ENCODE assay signal across 15 cellular contexts in the genomic region with DNA sequence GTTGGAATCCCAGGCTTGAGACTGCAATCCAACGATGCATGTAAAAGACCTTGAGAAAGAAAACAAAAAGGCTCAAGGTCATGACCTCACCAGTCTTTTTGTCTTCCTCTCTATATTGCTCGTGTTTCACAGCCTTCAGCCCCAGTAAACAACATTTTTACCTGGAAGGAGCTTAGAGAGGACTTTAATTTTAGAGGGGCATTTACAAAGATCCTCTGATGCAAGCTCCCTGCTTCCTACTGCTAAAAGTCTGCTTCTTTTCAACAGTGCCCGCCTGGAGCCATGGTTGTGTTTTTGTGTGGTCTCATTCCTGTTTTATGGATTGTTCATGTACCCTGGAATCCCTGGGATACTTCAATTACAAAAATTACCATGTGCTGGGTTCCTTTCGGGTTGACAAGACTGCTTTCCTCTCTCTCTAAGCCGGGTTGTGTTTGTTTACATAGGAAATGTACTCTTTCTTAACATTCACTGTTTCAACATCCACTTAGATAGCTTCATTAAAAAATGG.
DNase-seq lines count a peak whose midpoint lies in the region; ATAC-seq, FAIRE-seq and TF ChIP-seq lines count a peak whose summit lies in the region.
"Had no signal": no experiment of that assay in that cellular context is flagged by ENCODE, and none has a peak within 500 bp of the region (broad histone marks: within the 10 kb centered on the region; RNA-seq: fewer than 3 reads in every experiment).

No MANE protein-coding gene starts in this region.

- no peak overlapping the region for H3K14ac ChIP-seq in neuronal stem cell (ENCODE audit: low read length)

- no peak overlapping the region for H2AK5ac ChIP-seq in neuronal stem cell (ENCODE audit: low read depth, low read length)

- FAIRE-seq in endothelial cell of umbilical vein (lab: Jason Lieb, UNC) (no peak), kidney (lab: Jason Lieb, UNC) (no peak)

- H2BK15ac ChIP-seq in neuronal stem cell (ENCODE audit: low read length), result no peak overlapping the region

- TF ChIP-seq CTCF in heart left ventricle (IDR thresholded peaks at IDR 0.05) (no peak), endothelial cell of umbilical vein (IDR thresholded peaks at IDR 0.05; ENCODE audit: extremely low read depth in 1 of 2, insufficient read depth in 1 of 2, low read depth in 1 of 2, low read length in 2 of 2) (no peak), kidney (IDR thresholded peaks at IDR 0.05; ENCODE audit: borderline replicate concordance, extremely low read depth, insufficient read depth) (no peak)

- DNase-seq in heart left ventricle, result no peak
- DNase-seq in Right ventricle myocardium inferior (ENCODE audit: missing footprints), result no peak
- no peak for DNase-seq in endothelial cell of umbilical vein (ENCODE audit: low read depth, low spot score)
- DNase-seq in neuronal stem cell (ENCODE audit: low spot score), result no peak
- no peak for DNase-seq in aorta
- DNase-seq in kidney, result no peak
- DNase-seq in GF-D8 (lab: John Stamatoyannopoulos, UW), result no peak
- DNase-seq in GM19238 (ENCODE audit: insufficient read length, low spot score), result no peak
- DNase-seq: activated CD4-positive, alpha-beta T cell treated with anti-CD3 and anti-CD28 coated beads, Interleukin-2, amount 50 U/mL, for 48 hours; activated effector memory CD4-positive, alpha-beta T cell treated with anti-CD3 and anti-CD28 coated beads, Interleukin-2, amount 50 U/mL, for 16 hours; glutamatergic neuron; GM23248; NCI-H1694 treated with DMSO at 0.1 percent for 48 hours; psoas muscle had no signal

- peak overlapping the region in 9 of 12 donors; percentile 0 to 87 (median 52) for H3K27ac ChIP-seq in heart left ventricle
- no peak overlapping the region for H3K27ac ChIP-seq in endothelial cell of umbilical vein (ENCODE audit: insufficient read depth, low read depth, low read length)
- no peak overlapping the region for H3K27ac ChIP-seq in neuronal stem cell (replicated peaks; ENCODE audit: low read length)
- peak overlapping the region; percentile 12 to 28 for H3K27ac ChIP-seq in aorta (ENCODE audit: low read depth in 1 of 2, low read length in 2 of 2)
- no peak overlapping the region for H3K27ac ChIP-seq in kidney (ENCODE audit: low read depth in 2 of 2, low read length in 2 of 2)
- H3K27ac ChIP-seq: GM23248, psoas muscle had no signal

- H3K4me3 ChIP-seq in heart left ventricle (no peak overlapping the region), endothelial cell of umbilical vein (replicated peaks in 1 of 3; ENCODE audit: insufficient read depth in 1 of 3, low read depth in 1 of 3, low read length in 3 of 3) (no peak overlapping the region), neuronal stem cell (ENCODE audit: low read length in 2 of 2) (no peak overlapping the region), aorta (ENCODE audit: low read length in 2 of 2) (no peak overlapping the region), kidney (ENCODE audit: low read length in 2 of 2) (no peak overlapping the region)
- H3K4me3 ChIP-seq: GM23248, lung, psoas muscle had no signal

- dilution Hi-C loops in endothelial cell of umbilical vein (cut with MboI; ENCODE audit: extremely low pct_ligation_motif_present, low sequenced_read_pairs), result no loop called here

- H4K91ac ChIP-seq in neuronal stem cell (ENCODE audit: low read depth, low read length, poor library complexity), result no peak overlapping the region

- no peaks in the 10 kb centered on the region for H3K79me2 ChIP-seq in endothelial cell of umbilical vein (ENCODE audit: control insufficient read depth, insufficient read depth, low read length)

- intact Hi-C loops in heart left ventricle (cut with DNase I), result no loop called here
- intact Hi-C loops in Right ventricle myocardium inferior (cut with DNase I), result loop anchor here (5.0 kb wide), 1 partner anchor 165 kb away; no protein-coding TSS in a partner anchor
- intact Hi-C loops in endothelial cell of umbilical vein (cut with micrococcal nuclease), result loop anchor here (2.0 kb wide), 1 partner anchor 15 kb away; no protein-coding TSS in a partner anchor
- intact Hi-C loops in aorta (cut with DNase I), result no loop called here
- intact Hi-C loops in kidney (cut with DNase I), result no loop called here

- CTCF ChIA-PET in endothelial cell of umbilical vein (lab: Charles Lee), result interaction anchor here (0.8 kb wide), 1 partner anchor 10 kb away, joined by 3 read pairs; no protein-coding TSS in a partner anchor

- no peaks in the 10 kb centered on the region for H3K9me1 ChIP-seq in endothelial cell of umbilical vein (replicated peaks; ENCODE audit: control insufficient read depth, extremely low read depth, insufficient read depth, low read length)

- H3K4ac ChIP-seq in neuronal stem cell (ENCODE audit: low read length), result no peak overlapping the region

- H3K4me2 ChIP-seq in endothelial cell of umbilical vein (ENCODE audit: insufficient read depth, low read length), result peak overlapping the region; percentile 17
- H3K4me2 ChIP-seq in neuronal stem cell (ENCODE audit: insufficient read depth, low read length, poor library complexity, severe bottlenecking), result no peak overlapping the region

- POLR2A ChIA-PET in endothelial cell of umbilical vein (lab: Charles Lee), result interaction anchor here (0.5 kb wide), 1 partner anchor 270 kb away, joined by 3 read pairs; no protein-coding TSS in a partner anchor

- peaks cover 0 to 2% (median 0%) of the 10 kb centered on the region in 12 donors for H3K9me3 ChIP-seq in heart left ventricle
- no peaks in the 10 kb centered on the region for H3K9me3 ChIP-seq in endothelial cell of umbilical vein (replicated peaks; ENCODE audit: control insufficient read depth, insufficient read depth, low read length)
- peaks cover 0 to 12% of the 10 kb centered on the region in 2 donors for H3K9me3 ChIP-seq in neuronal stem cell (replicated peaks in 1 of 2; ENCODE audit: control insufficient read depth in 2 of 2, insufficient read depth in 1 of 2, low read depth in 1 of 2, low read length in 2 of 2)
- no peaks in the 10 kb centered on the region for H3K9me3 ChIP-seq in aorta (ENCODE audit: control insufficient read depth, low read length)
- H3K9me3 ChIP-seq in kidney (ENCODE audit: control insufficient read depth in 1 of 2, low read length in 2 of 2), result peaks cover 0 to 3% of the 10 kb centered on the region in 2 donors
- H3K9me3 ChIP-seq: psoas muscle had no signal

- no TSS peak for BruUV-seq in endothelial cell of umbilical vein (replicated peaks; lab: Mats Ljungman, UMichigan)

- H3K79me1 ChIP-seq in neuronal stem cell (ENCODE audit: low read depth, low read length), result no peaks in the 10 kb centered on the region

- no peak overlapping the region for H2BK5ac ChIP-seq in neuronal stem cell (ENCODE audit: low read length)

- H2BK120ac ChIP-seq in neuronal stem cell (ENCODE audit: low read depth, low read length), result no peak overlapping the region

- no peak overlapping the region for H2BK12ac ChIP-seq in neuronal stem cell (ENCODE audit: low read length)

- H3K27me3 ChIP-seq in heart left ventricle (no peaks in the 10 kb centered on the region), endothelial cell of umbilical vein (ENCODE audit: control insufficient read depth in 2 of 2, insufficient read depth in 2 of 2, low read length in 2 of 2) (no peaks in the 10 kb centered on the region), neuronal stem cell (ENCODE audit: control insufficient read depth in 3 of 3, insufficient read depth in 3 of 3, low read depth in 1 of 3, low read length in 3 of 3) (no peaks in the 10 kb centered on the region), aorta (ENCODE audit: control insufficient read depth in 1 of 2, insufficient read depth in 2 of 2, low read length in 1 of 2) (no peaks in the 10 kb centered on the region)

- H3K36me3 ChIP-seq in heart left ventricle (no peaks in the 10 kb centered on the region), endothelial cell of umbilical vein (ENCODE audit: control insufficient read depth in 2 of 2, extremely low read depth in 1 of 2, insufficient read depth in 2 of 2, low read length in 2 of 2) (no peaks in the 10 kb centered on the region), neuronal stem cell (replicated peaks in 1 of 2; ENCODE audit: control insufficient read depth in 2 of 2, insufficient read depth in 2 of 2, low read length in 2 of 2) (no peaks in the 10 kb centered on the region), aorta (ENCODE audit: control insufficient read depth in 1 of 2, insufficient read depth in 2 of 2, low read length in 1 of 2) (no peaks in the 10 kb centered on the region), kidney (ENCODE audit: control insufficient read depth in 1 of 2, insufficient read depth in 2 of 2, low read length in 2 of 2) (no peaks in the 10 kb centered on the region)

- TF ChIP-seq POLR2A in heart left ventricle (IDR thresholded peaks at IDR 0.05) (no peak), endothelial cell of umbilical vein (IDR thresholded peaks at IDR 0.05; ENCODE audit: low read depth, low read length) (no peak)

- WGBS in heart left ventricle, 4 donors, result 42 to 56% (median 56%) methylated on average over 5 of the region's 5 CpGs
- WGBS in neuronal stem cell (ENCODE audit: extremely low coverage in 2 of 2, insufficient read length in 2 of 2, insufficient replicate concordance in 1 of 2), 2 donors, result no CpG with 5 or more reads among the region's 5 CpGs
- 31 to 33% methylated on average over 5 of the region's 5 CpGs for WGBS in aorta, 2 donors

- ATAC-seq in heart left ventricle (no peak), Right ventricle myocardium inferior (no peak), aorta (ENCODE audit: low FRiP score) (no peak)
- ATAC-seq: psoas muscle had no signal

- H3K9ac ChIP-seq in endothelial cell of umbilical vein (replicated peaks; ENCODE audit: extremely low read depth, insufficient read depth, low read length), result no peak overlapping the region
- no peak overlapping the region for H3K9ac ChIP-seq in neuronal stem cell (ENCODE audit: low read depth, low read length, poor library complexity)
- H3K9ac ChIP-seq in kidney (ENCODE audit: low read length in 2 of 2), result no peak overlapping the region
- H3K9ac ChIP-seq: GM23248 had no signal

- H2AFZ ChIP-seq in endothelial cell of umbilical vein (ENCODE audit: low read depth, low read length) (peak overlapping the region; percentile 2), neuronal stem cell (ENCODE audit: low read length) (peak overlapping the region; percentile 20)
- H2AFZ ChIP-seq: GM23248 had no signal

- no peak overlapping the region for H4K8ac ChIP-seq in neuronal stem cell (ENCODE audit: low read depth, low read length)

- peaks cover 0 to 12% (median 3%) of the 10 kb centered on the region in 12 donors for H3K4me1 ChIP-seq in heart left ventricle
- H3K4me1 ChIP-seq in endothelial cell of umbilical vein (ENCODE audit: control insufficient read depth, extremely low read depth, insufficient read depth, low read length), result peaks cover 5% of the 10 kb centered on the region
- peaks cover 10 to 41% of the 10 kb centered on the region in 2 donors for H3K4me1 ChIP-seq in neuronal stem cell (ENCODE audit: control insufficient read depth in 2 of 2, insufficient read depth in 1 of 2, low read depth in 1 of 2, low read length in 2 of 2)
- no peaks in the 10 kb centered on the region for H3K4me1 ChIP-seq in aorta (ENCODE audit: control insufficient read depth in 1 of 2, insufficient read depth in 2 of 2, low read length in 2 of 2)
- H3K4me1 ChIP-seq in kidney (ENCODE audit: control insufficient read depth in 1 of 2, insufficient read depth in 1 of 2, low read depth in 1 of 2, low read length in 2 of 2), result no peaks in the 10 kb centered on the region

- H3K23ac ChIP-seq in neuronal stem cell (ENCODE audit: low read depth, low read length, poor library complexity), result no peak overlapping the region

- no peak overlapping the region for H3K18ac ChIP-seq in neuronal stem cell (ENCODE audit: low read length)

- H4K20me1 ChIP-seq in endothelial cell of umbilical vein (replicated peaks; ENCODE audit: control insufficient read depth, extremely low read depth, insufficient read depth, low read length), result no peaks in the 10 kb centered on the region

Comparison
In these comparisons a context has a peak if more than half of its experiments do, and no peak if none do; other contexts are left out.
1. intact Hi-C loops: an anchor here in Right ventricle myocardium inferior (5.0 kb wide) and endothelial cell of umbilical vein (2.0 kb wide); none called in heart left ventricle, aorta and kidney.
2. H3K27ac ChIP-seq: peak in heart left ventricle (9 of 12) and aorta (2 of 2); none in endothelial cell of umbilical vein (single experiment), neuronal stem cell (single experiment) and kidney (0 of 2).